Comparison of ENCODE assay signal across 33 cellular contexts in genomic region chr1:40337448-40337847, GRCh38.
"Had no signal": no experiment of that assay in that cellular context is flagged by ENCODE, and none has a peak within 500 bp of the region (broad histone marks: within the 10 kb centered on the region; RNA-seq: fewer than 3 reads in every experiment).

No MANE protein-coding gene starts in this region.

- H3K27ac ChIP-seq: adrenal gland, body of pancreas, brain microvascular endothelial cell, breast epithelium had no signal

- ATAC-seq: activated CD8-positive, alpha-beta T cell treated with anti-CD3 and anti-CD28 coated beads for 36 hours; activated naive CD4-positive, alpha-beta T cell treated with anti-CD3 and anti-CD28 coated beads, Interleukin-2, amount 50 U/mL, for 72 hours; activated T-cell treated with anti-CD3 and anti-CD28 coated beads, Interleukin-2, amount 50 U/mL, for 4 hours; activated T-cell treated with anti-CD3 and anti-CD28 coated beads, Interleukin-2, amount 50 U/mL, for 72 hours; activated T-helper 17 cell treated with anti-CD3 and anti-CD28 coated beads, Interleukin-2, amount 50 U/mL, for 72 hours; body of pancreas had no signal

- H3K4me1 ChIP-seq: breast epithelium had no signal

- DNase-seq: activated B cell treated with CpG ODN at 0.5 μM for 24 hours; activated CD4-positive, alpha-beta memory T cell treated with anti-CD3 and anti-CD28 coated beads for 36 hours; activated CD4-positive, alpha-beta T cell treated with anti-CD3 and anti-CD28 coated beads for 4 hours; activated CD4-positive, alpha-beta T cell treated with anti-CD3 and anti-CD28 coated beads, Interleukin-2, amount 10 ng/mL, durations not matched to agents 24 days and 14 days; activated CD4-positive, alpha-beta T cell treated with anti-CD3 and anti-CD28 coated beads, Interleukin-2, amount 50 U/mL, for 1 hour; activated CD4-positive, alpha-beta T cell treated with anti-CD3 and anti-CD28 coated beads, Interleukin-2, amount 50 U/mL, for 4 hours; activated CD4-positive, CD25-positive, alpha-beta regulatory T cell treated with anti-CD3 and anti-CD28 coated beads, Interleukin-2, amount 50 U/mL, for 72 hours; activated CD8-positive, alpha-beta T cell treated with anti-CD3 and anti-CD28 coated beads for 36 hours; activated effector memory CD4-positive, alpha-beta T cell treated with anti-CD3 and anti-CD28 coated beads, Interleukin-2, amount 50 U/mL, for 16 hours; activated gamma-delta T cell treated with Interleukin-2 at 50 U/mL for 16 hours; activated naive CD4-positive, alpha-beta T cell; activated naive CD4-positive, alpha-beta T cell treated with anti-CD3 and anti-CD28 coated beads for 36 hours; activated naive CD4-positive, alpha-beta T cell treated with anti-CD3 and anti-CD28 coated beads, Interleukin-2, amount 50 U/mL, for 16 hours; activated naive CD8-positive, alpha-beta T cell treated with anti-CD3 and anti-CD28 coated beads for 36 hours; activated T-cell treated with anti-CD3 and anti-CD28 coated beads for 4 hours; activated T-cell treated with anti-CD3 and anti-CD28 coated beads, Interleukin-2, amount 50 U/mL, for 1 hour; activated T-cell treated with anti-CD3 and anti-CD28 coated beads, Interleukin-2, amount 50 U/mL, for 4 hours; activated T-cell treated with anti-CD3 and anti-CD28 coated beads, Interleukin-2, amount 50 U/mL, for 72 hours; adrenal gland; amniotic stem cell; aorta; body of pancreas; brain microvascular endothelial cell; central memory CD4-positive, alpha-beta T cell; SW 1271; T-helper 1 cell; T-helper 2 cell; T-helper 9 cell had no signal

- H3K36me3 ChIP-seq: adrenal gland, brain microvascular endothelial cell, breast epithelium had no signal

- H3K4me3 ChIP-seq: adrenal gland, body of pancreas, breast epithelium had no signal

- FAIRE-seq: astrocyte, TTC549 had no signal

- H3K9me3 ChIP-seq: adrenal gland, body of pancreas, breast epithelium had no signal

- H3K27me3 ChIP-seq: adrenal gland, body of pancreas, brain microvascular endothelial cell, breast epithelium had no signal
